Comparison of ENCODE assay signal across 8 cellular contexts in genomic region chr15:39781967-39782292, GRCh38. TPM values are rescaled to one million over a fixed set of nuclear protein-coding genes. Genes with fewer than 3 reads are reported as not detected.
DNase-seq lines count a peak whose midpoint lies in the region; ATAC-seq, FAIRE-seq and TF ChIP-seq lines count a peak whose summit lies in the region.

No MANE protein-coding gene starts in this region.

- no peak for FAIRE-seq in H54 (lab: Jason Lieb, UNC)

- H3K27me3 ChIP-seq in HUES48 (ENCODE audit: control insufficient read depth, insufficient read depth, low read length), result no peaks in the 10 kb centered on the region
- H3K27me3 ChIP-seq in mononuclear cell (ENCODE audit: insufficient read depth, low read length), result no peaks in the 10 kb centered on the region

- TF ChIP-seq POLR2A in H54 (IDR thresholded peaks at IDR 0.05; ENCODE audit: low read depth, low read length), result no peak

- peak overlapping the region; percentile 2 for H3K27ac ChIP-seq in HUES48 (ENCODE audit: low read depth, low read length)

- no peaks in the 10 kb centered on the region for H3K36me3 ChIP-seq in HUES48 (ENCODE audit: control insufficient read depth, insufficient read depth, low read length)

- H3K4me3 Mint-ChIP-seq in brain, result peak overlapping the region; percentile 83 to 93 (median 88)

- peak overlapping the region; percentile 46 to 93 (median 48) for H3K27ac Mint-ChIP-seq in brain

- no peak for DNase-seq in AG04449 (ENCODE audit: low read depth, low spot score)
- DNase-seq in NCI-H2081 (lab: John Stamatoyannopoulos, UW), result no peak
- DNase-seq in H54 (ENCODE audit: insufficient read length, low spot score), result no peak
- no peak for DNase-seq in 8988T

- ATAC-seq in GM18873 (IDR thresholded peaks at IDR 0.05; ENCODE audit: low FRiP score, unreplicated experiment), result no peak

- H3K27me3 Mint-ChIP-seq in brain, result peaks cover 5% of the 10 kb centered on the region

- peaks cover 69% of the 10 kb centered on the region for H3K4me1 Mint-ChIP-seq in brain

- POLR2A ChIA-PET in AG04449 (lab: Yijun Ruan, JAX), result interaction anchor here (0.6 to 0.7 kb wide), 3 partner anchors 152 to 1067 kb away, joined by 3 read pairs; partner anchors contain the start of gene EIF2AK4

- no peaks in the 10 kb centered on the region for H3K36me3 Mint-ChIP-seq in brain

- H3K9ac ChIP-seq in HUES48 (ENCODE audit: low read depth, low read length), result no peak overlapping the region

- TF ChIP-seq CTCF in AG04449 (IDR thresholded peaks at IDR 0.05; ENCODE audit: insufficient read depth, low read length, missing control alignments) (no peak), brain (conservative IDR thresholded peaks at IDR 0.05) (no peak)

- H3K9me3 ChIP-seq in HUES48 (ENCODE audit: control insufficient read depth, insufficient read depth, low read length) (no peaks in the 10 kb centered on the region), mononuclear cell (ENCODE audit: low read depth, low read length) (no peaks in the 10 kb centered on the region)

- peaks cover 0 to 8% (median 4%) of the 10 kb centered on the region in 5 experiments for H3K9me3 Mint-ChIP-seq in brain

- peak overlapping the region; percentile 47 for H3K4me3 ChIP-seq in AG04449 (ENCODE audit: low read depth, low read length)
- peak overlapping the region; percentile 90 for H3K4me3 ChIP-seq in HUES48 (ENCODE audit: low read depth, low read length)
- peak overlapping the region; percentile 63 for H3K4me3 ChIP-seq in mononuclear cell (ENCODE audit: low read length)

- H3K4me1 ChIP-seq in HUES48 (ENCODE audit: control insufficient read depth, insufficient read depth, low read length) (peaks cover 39% of the 10 kb centered on the region), mononuclear cell (ENCODE audit: insufficient read depth, low read length) (peaks cover 20% of the 10 kb centered on the region)

- CTCF ChIA-PET in AG04449 (lab: Yijun Ruan, JAX), result interaction anchor here (1.6 to 2.1 kb wide), 2 partner anchors 25 to 96 kb away, joined by 5 to 9 read pairs; no protein-coding TSS in a partner anchor

RNA-seq across cellular contexts. Expression of gene FSIP1, which starts 0.7 kb away (rescaled TPM):
- polyA plus RNA-seq in brain (ENCODE audit: insufficient read depth, low read depth, low replicate concordance), result 0.29 TPM
- 0.94 TPM for total RNA-seq in mononuclear cell
